ENCODE assay signal across 16 cellular contexts in the genomic region with DNA sequence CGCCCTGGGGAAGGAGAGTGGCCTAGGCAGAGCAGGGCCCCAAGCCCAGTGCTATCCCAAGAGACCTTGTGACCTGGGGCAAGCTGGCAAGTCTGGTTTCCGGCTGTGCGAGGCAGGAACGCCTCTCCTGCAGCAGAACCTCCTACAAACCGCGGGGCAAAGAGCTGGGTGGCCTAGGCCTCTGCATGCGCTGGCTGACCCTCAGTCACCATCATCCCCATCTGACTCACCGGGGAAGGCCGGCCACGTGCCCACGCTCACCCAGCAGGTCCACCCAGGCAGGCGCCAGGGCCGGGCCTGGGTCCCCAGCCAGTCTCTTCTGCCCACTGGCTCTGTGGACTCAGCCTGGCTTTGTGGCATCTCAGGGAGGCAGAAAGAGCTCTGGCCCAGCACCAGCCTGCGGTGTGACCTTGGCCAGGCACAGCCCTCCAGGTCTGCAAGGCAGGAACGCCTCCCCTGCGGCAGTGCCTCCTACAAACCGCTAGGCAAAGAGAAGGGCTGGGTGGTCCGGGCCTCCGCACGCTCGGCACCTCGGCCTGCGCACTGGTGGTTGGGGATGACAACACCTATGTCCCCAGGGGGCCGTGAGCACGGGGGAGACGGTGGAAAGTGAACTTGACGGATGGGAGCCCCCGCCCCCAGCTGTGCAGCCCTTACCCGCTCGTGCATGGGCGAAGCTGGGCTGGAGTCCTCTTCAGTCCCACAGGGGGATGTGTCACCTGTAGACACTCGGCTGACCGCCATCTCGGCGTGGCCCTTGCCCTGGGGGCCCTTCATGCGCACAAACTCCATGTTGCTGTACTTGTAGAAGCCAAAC. TPM values are rescaled to one million over a fixed set of nuclear protein-coding genes. Genes with fewer than 3 reads are reported as not detected.
DNase-seq lines count a peak whose midpoint lies in the region; ATAC-seq and TF ChIP-seq lines count a peak whose summit lies in the region.
"Had no signal": no experiment of that assay in that cellular context is flagged by ENCODE, and none has a peak within 500 bp of the region (broad histone marks: within the 10 kb centered on the region; RNA-seq: fewer than 3 reads in every experiment).

No MANE protein-coding gene starts in this region.

- CTCF ChIA-PET in PC-3 (lab: Charles Lee), result no interaction called here

- ATAC-seq in PC-3, result no peak
- ATAC-seq in GM21390 (IDR thresholded peaks at IDR 0.05; ENCODE audit: unreplicated experiment), result no peak
- ATAC-seq: right lobe of liver had no signal

- H3K36me3 ChIP-seq in PC-3 (ENCODE audit: low read depth, low read length), result no peaks in the 10 kb centered on the region
- H3K36me3 ChIP-seq in osteoblast (ENCODE audit: insufficient read depth, low read length), result peaks cover 15% of the 10 kb centered on the region

- H3K4me1 ChIP-seq in PC-3 (ENCODE audit: insufficient read depth, low read length) (peaks cover 25% of the 10 kb centered on the region), osteoblast (ENCODE audit: insufficient read depth, low read length) (peaks cover 21% of the 10 kb centered on the region)
- H3K4me1 ChIP-seq: right lobe of liver, upper lobe of left lung had no signal

- DNase-seq in AG20443 (ENCODE audit: low spot score) (peak; percentile 5), PC-3 (no peak), epithelial cell of prostate (ENCODE audit: low read depth, low spot score) (no peak), osteoblast (ENCODE audit: insufficient read length, low spot score, missing footprints) (peak; percentile 88), DMS 273 (lab: John Stamatoyannopoulos, UW; ENCODE audit: unreplicated experiment) (no peak), COLO668 (lab: John Stamatoyannopoulos, UW; ENCODE audit: unreplicated experiment) (no peak), SHP77 treated with DMSO at 0.1 percent for 48 hours (lab: John Stamatoyannopoulos, UW) (no peak)
- DNase-seq: activated CD4-positive, alpha-beta T cell treated with anti-CD3 and anti-CD28 coated beads, Interleukin-2, amount 10 ng/mL, durations not matched to agents 7 days and 5 days; activated T-cell treated with anti-CD3 and anti-CD28 coated beads for 4 hours; Calu3; caudate nucleus; NK-92 treated with Interleukin-12 subunit alpha and Interleukin-12 subunit beta, amount 100 ng/mL, for 24 hours; Right ventricle myocardium superior had no signal

- no TSS peak for BruUV-seq in PC-3 (replicated peaks; lab: Mats Ljungman, UMichigan)

- H3K79me2 ChIP-seq in PC-3 (ENCODE audit: low read length), result no peaks in the 10 kb centered on the region
- no peaks in the 10 kb centered on the region for H3K79me2 ChIP-seq in osteoblast (ENCODE audit: insufficient read depth, low read length)

- no peaks in the 10 kb centered on the region for H3K27me3 ChIP-seq in PC-3 (ENCODE audit: low read length)
- no peaks in the 10 kb centered on the region for H3K27me3 ChIP-seq in osteoblast (ENCODE audit: insufficient read depth, low read length)
- H3K27me3 ChIP-seq: right lobe of liver, upper lobe of left lung had no signal

- no peaks in the 10 kb centered on the region for H3K9me3 ChIP-seq in PC-3 (ENCODE audit: low read length)
- no peaks in the 10 kb centered on the region for H3K9me3 ChIP-seq in osteoblast (ENCODE audit: low read depth, low read length)
- H3K9me3 ChIP-seq: right lobe of liver, upper lobe of left lung had no signal

- intact Hi-C loops in PC-3 (cut with micrococcal nuclease), result loop anchor here (5.0 kb wide), 1 partner anchor 45 kb away; no protein-coding TSS in a partner anchor

- POLR2A ChIA-PET in PC-3 (lab: Charles Lee; ENCODE audit: unreplicated experiment), result no interaction called here

- H2AFZ ChIP-seq in PC-3 (ENCODE audit: low read length), result no peak overlapping the region
- H2AFZ ChIP-seq in osteoblast (ENCODE audit: low read length), result no peak overlapping the region

- no peak overlapping the region for H3K4me3 ChIP-seq in PC-3 (ENCODE audit: low read length)
- H3K4me3 ChIP-seq in osteoblast (ENCODE audit: insufficient read depth, low read length), result peak overlapping the region; percentile 28
- H3K4me3 ChIP-seq: right lobe of liver, upper lobe of left lung had no signal

- H4K20me1 ChIP-seq in PC-3 (ENCODE audit: low read length) (no peaks in the 10 kb centered on the region), osteoblast (ENCODE audit: insufficient read depth, low read length) (peaks cover 15% of the 10 kb centered on the region)

- H3K4me2 ChIP-seq in PC-3 (ENCODE audit: low read length) (peak overlapping the region; percentile 27), osteoblast (ENCODE audit: insufficient read depth, low read length) (no peak overlapping the region)

- peak overlapping the region; percentile 100 for H3K27ac ChIP-seq in PC-3 (ENCODE audit: low read length)
- peak overlapping the region; percentile 48 for H3K27ac ChIP-seq in epithelial cell of prostate
- H3K27ac ChIP-seq in osteoblast (ENCODE audit: low read depth, low read length), result peak overlapping the region; percentile 100
- H3K27ac ChIP-seq: right lobe of liver, upper lobe of left lung had no signal

- H3K9ac ChIP-seq in PC-3 (ENCODE audit: low read length), result peak overlapping the region; percentile 94

- peaks cover 3% of the 10 kb centered on the region for H3F3A ChIP-seq in PC-3 (ENCODE audit: low read length, unreplicated experiment)

- H3K9me2 ChIP-seq in PC-3 (replicated peaks; ENCODE audit: low read length), result no peaks in the 10 kb centered on the region

- TF ChIP-seq CTCF in PC-3 (conservative IDR thresholded peaks at IDR 0.05; ENCODE audit: low read depth, low read length) (no peak), osteoblast (IDR thresholded peaks at IDR 0.05; ENCODE audit: extremely low read depth, low read depth, low read length) (no peak)

RNA-seq across cellular contexts. Expression of gene KIAA0930, which starts 38.2 kb away (rescaled TPM):
- total RNA-seq in PC-3 (2014; rRNA removed) (29.8 and 39.2 TPM in 2 replicates), osteoblast (31.8 and 43.4 TPM in 2 replicates)

RNA-seq across cellular contexts. Expression of gene NUP50, which starts 38.8 kb away (rescaled TPM):
- total RNA-seq in PC-3 (2014; rRNA removed), result 65.0 and 69.9 TPM in 2 replicates
- total RNA-seq in osteoblast, result 34.8 and 54.3 TPM in 2 replicates

Comparison
In these comparisons a context has a peak if more than half of its experiments do, and no peak if none do; other contexts are left out.
1. DNase-seq: peak in AG20443 (single experiment) and osteoblast (single experiment); none in PC-3 (single experiment), epithelial cell of prostate (single experiment), DMS 273 (single experiment), COLO668 (single experiment) and SHP77 treated with DMSO at 0.1 percent for 48 hours (single experiment).
2. H3K27ac ChIP-seq: peak in every context shown above with its lines; median percentile 100 in PC-3; 100 in osteoblast; 48 in epithelial cell of prostate.